In the genomic region with DNA sequence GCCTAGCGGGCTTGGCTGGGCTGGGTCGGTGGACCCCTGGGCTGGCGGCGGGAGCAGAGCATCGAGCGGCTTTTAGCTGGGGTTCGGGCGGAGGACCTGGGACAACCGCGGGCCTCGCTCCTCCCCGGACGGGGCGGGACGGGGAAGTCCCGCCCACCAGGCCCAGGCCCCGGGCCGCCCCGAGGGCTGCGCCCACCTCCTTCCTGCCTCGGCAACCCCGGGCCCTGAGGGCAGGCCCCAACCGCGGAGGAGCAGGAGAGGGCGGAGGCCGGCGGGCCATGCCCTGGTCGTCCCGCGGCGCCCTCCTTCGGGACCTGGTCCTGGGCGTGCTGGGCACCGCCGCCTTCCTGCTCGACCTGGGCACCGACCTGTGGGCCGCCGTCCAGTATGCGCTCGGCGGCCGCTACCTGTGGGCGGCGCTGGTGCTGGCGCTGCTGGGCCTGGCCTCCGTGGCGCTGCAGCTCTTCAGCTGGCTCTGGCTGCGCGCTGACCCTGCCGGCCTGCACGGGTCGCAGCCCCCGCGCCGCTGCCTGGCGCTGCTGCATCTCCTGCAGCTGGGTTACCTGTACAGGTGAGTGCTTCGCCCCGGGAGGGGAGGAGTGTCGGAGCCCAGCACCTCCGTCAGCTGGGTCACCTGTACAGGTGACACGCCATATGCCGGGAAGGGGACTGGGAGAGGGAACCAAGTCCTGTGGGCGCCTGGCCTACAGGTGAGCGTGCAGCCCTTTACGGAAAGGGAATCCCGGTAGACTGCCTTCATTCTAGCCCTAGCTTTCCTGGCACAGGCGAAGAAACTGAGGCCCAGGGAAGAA, we compare ENCODE assay signal across 1 cellular context.
A peak's percentile ranks its signal among the peaks of the same experiment; 100 is the strongest.
TF ChIP-seq lines count a peak whose summit lies in the region.

A gene with protein sequence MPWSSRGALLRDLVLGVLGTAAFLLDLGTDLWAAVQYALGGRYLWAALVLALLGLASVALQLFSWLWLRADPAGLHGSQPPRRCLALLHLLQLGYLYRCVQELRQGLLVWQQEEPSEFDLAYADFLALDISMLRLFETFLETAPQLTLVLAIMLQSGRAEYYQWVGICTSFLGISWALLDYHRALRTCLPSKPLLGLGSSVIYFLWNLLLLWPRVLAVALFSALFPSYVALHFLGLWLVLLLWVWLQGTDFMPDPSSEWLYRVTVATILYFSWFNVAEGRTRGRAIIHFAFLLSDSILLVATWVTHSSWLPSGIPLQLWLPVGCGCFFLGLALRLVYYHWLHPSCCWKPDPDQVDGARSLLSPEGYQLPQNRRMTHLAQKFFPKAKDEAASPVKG (plus strand): TSS at position 182 of the 812 bp plus-strand sequence. CDS start 97 bp downstream, at position 279.

TF ChIP-seq in HepG2, 621 proteins besides CTCF, POLR2A, EP300 and RAD21 (continued from another document and continues in another):
- TF ChIP-seq, protein P1, sequence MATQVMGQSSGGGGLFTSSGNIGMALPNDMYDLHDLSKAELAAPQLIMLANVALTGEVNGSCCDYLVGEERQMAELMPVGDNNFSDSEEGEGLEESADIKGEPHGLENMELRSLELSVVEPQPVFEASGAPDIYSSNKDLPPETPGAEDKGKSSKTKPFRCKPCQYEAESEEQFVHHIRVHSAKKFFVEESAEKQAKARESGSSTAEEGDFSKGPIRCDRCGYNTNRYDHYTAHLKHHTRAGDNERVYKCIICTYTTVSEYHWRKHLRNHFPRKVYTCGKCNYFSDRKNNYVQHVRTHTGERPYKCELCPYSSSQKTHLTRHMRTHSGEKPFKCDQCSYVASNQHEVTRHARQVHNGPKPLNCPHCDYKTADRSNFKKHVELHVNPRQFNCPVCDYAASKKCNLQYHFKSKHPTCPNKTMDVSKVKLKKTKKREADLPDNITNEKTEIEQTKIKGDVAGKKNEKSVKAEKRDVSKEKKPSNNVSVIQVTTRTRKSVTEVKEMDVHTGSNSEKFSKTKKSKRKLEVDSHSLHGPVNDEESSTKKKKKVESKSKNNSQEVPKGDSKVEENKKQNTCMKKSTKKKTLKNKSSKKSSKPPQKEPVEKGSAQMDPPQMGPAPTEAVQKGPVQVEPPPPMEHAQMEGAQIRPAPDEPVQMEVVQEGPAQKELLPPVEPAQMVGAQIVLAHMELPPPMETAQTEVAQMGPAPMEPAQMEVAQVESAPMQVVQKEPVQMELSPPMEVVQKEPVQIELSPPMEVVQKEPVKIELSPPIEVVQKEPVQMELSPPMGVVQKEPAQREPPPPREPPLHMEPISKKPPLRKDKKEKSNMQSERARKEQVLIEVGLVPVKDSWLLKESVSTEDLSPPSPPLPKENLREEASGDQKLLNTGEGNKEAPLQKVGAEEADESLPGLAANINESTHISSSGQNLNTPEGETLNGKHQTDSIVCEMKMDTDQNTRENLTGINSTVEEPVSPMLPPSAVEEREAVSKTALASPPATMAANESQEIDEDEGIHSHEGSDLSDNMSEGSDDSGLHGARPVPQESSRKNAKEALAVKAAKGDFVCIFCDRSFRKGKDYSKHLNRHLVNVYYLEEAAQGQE (IDR thresholded peaks at IDR 0.05; ENCODE audit: borderline replicate concordance in 1 of 2, low read depth in 1 of 2, low read length in 2 of 2), result no peak
- TF ChIP-seq JUN (CRISPR knock-in tag; IDR thresholded peaks at IDR 0.05) (no peak), ZNF343 (CRISPR knock-in tag; IDR thresholded peaks at IDR 0.05) (no peak), FOXP1 (IDR thresholded peaks at IDR 0.05) (no peak), FOXP1 (CRISPR knock-in tag; IDR thresholded peaks at IDR 0.05) (no peak), ZNF7 (CRISPR knock-in tag; IDR thresholded peaks at IDR 0.05) (no peak), ZNF101 (CRISPR knock-in tag; IDR thresholded peaks at IDR 0.05; ENCODE audit: borderline replicate concordance, low read depth) (no peak), ARHGAP35 (CRISPR knock-in tag; IDR thresholded peaks at IDR 0.05; ENCODE audit: borderline replicate concordance) (no peak), BRCA1 (CRISPR knock-in tag; IDR thresholded peaks at IDR 0.05) (no peak), ZNF776 (CRISPR knock-in tag; IDR thresholded peaks at IDR 0.05) (peak; percentile 71; the same call in 1 of the 2 replicates), ARNT2 (CRISPR knock-in tag; IDR thresholded peaks at IDR 0.05; ENCODE audit: low read depth) (peak; percentile 32; the same call in 1 of the 2 replicates), ZNF432 (CRISPR knock-in tag; IDR thresholded peaks at IDR 0.05; ENCODE audit: borderline replicate concordance) (no peak), NPAS2 (CRISPR knock-in tag; IDR thresholded peaks at IDR 0.05; ENCODE audit: borderline replicate concordance) (no peak), PTBP1 (IDR thresholded peaks at IDR 0.05; ENCODE audit: low read depth, low read length, poor library complexity, severe bottlenecking) (no peak), RBM22 (optimal IDR thresholded peaks at IDR 0.05; ENCODE audit: low read length) (no peak), ZMYM4 (CRISPR knock-in tag; IDR thresholded peaks at IDR 0.05) (peak; percentile 59; the same call in 1 of the 2 replicates), ZNF790 (CRISPR knock-in tag; IDR thresholded peaks at IDR 0.05; ENCODE audit: borderline replicate concordance) (no peak), ZNF33B (CRISPR knock-in tag; IDR thresholded peaks at IDR 0.05) (no peak), LCORL (IDR thresholded peaks at IDR 0.05) (no peak), LCORL (CRISPR knock-in tag; IDR thresholded peaks at IDR 0.05) (peak; percentile 49), ZNF792 (CRISPR knock-in tag; IDR thresholded peaks at IDR 0.05) (no peak), GFI1 (CRISPR knock-in tag; IDR thresholded peaks at IDR 0.05; ENCODE audit: borderline replicate concordance) (no peak), ZNF451 (CRISPR knock-in tag; IDR thresholded peaks at IDR 0.05) (no peak), SRSF9 (IDR thresholded peaks at IDR 0.05; ENCODE audit: borderline replicate concordance, insufficient read depth, low read depth, low read length, poor library complexity, severe bottlenecking) (no peak), SMARCE1 (IDR thresholded peaks at IDR 0.05; ENCODE audit: borderline replicate concordance) (no peak), ISL2 (CRISPR knock-in tag; IDR thresholded peaks at IDR 0.05) (no peak), NRL (CRISPR knock-in tag; IDR thresholded peaks at IDR 0.05; ENCODE audit: borderline replicate concordance) (no peak), ZNF550 (CRISPR knock-in tag; IDR thresholded peaks at IDR 0.05; ENCODE audit: borderline replicate concordance) (no peak), RBFOX2 (IDR thresholded peaks at IDR 0.05; ENCODE audit: low read depth, low read length) (peak; percentile 77), MLLT10 (CRISPR knock-in tag; IDR thresholded peaks at IDR 0.05) (no peak), STAT5B (CRISPR knock-in tag; IDR thresholded peaks at IDR 0.05) (no peak), ZFYVE20 (CRISPR knock-in tag; IDR thresholded peaks at IDR 0.05; ENCODE audit: borderline replicate concordance, low read depth) (no peak), ZNF225 (CRISPR knock-in tag; IDR thresholded peaks at IDR 0.05) (no peak)
- TF ChIP-seq, protein P2, sequence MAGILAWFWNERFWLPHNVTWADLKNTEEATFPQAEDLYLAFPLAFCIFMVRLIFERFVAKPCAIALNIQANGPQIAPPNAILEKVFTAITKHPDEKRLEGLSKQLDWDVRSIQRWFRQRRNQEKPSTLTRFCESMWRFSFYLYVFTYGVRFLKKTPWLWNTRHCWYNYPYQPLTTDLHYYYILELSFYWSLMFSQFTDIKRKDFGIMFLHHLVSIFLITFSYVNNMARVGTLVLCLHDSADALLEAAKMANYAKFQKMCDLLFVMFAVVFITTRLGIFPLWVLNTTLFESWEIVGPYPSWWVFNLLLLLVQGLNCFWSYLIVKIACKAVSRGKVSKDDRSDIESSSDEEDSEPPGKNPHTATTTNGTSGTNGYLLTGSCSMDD (CRISPR knock-in tag; IDR thresholded peaks at IDR 0.05), result no peak
- TF ChIP-seq, protein P3, sequence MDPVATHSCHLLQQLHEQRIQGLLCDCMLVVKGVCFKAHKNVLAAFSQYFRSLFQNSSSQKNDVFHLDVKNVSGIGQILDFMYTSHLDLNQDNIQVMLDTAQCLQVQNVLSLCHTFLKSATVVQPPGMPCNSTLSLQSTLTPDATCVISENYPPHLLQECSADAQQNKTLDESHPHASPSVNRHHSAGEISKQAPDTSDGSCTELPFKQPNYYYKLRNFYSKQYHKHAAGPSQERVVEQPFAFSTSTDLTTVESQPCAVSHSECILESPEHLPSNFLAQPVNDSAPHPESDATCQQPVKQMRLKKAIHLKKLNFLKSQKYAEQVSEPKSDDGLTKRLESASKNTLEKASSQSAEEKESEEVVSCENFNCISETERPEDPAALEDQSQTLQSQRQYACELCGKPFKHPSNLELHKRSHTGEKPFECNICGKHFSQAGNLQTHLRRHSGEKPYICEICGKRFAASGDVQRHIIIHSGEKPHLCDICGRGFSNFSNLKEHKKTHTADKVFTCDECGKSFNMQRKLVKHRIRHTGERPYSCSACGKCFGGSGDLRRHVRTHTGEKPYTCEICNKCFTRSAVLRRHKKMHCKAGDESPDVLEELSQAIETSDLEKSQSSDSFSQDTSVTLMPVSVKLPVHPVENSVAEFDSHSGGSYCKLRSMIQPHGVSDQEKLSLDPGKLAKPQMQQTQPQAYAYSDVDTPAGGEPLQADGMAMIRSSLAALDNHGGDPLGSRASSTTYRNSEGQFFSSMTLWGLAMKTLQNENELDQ (CRISPR knock-in tag; IDR thresholded peaks at IDR 0.05; ENCODE audit: borderline replicate concordance), result no peak
- TF ChIP-seq, protein P4, sequence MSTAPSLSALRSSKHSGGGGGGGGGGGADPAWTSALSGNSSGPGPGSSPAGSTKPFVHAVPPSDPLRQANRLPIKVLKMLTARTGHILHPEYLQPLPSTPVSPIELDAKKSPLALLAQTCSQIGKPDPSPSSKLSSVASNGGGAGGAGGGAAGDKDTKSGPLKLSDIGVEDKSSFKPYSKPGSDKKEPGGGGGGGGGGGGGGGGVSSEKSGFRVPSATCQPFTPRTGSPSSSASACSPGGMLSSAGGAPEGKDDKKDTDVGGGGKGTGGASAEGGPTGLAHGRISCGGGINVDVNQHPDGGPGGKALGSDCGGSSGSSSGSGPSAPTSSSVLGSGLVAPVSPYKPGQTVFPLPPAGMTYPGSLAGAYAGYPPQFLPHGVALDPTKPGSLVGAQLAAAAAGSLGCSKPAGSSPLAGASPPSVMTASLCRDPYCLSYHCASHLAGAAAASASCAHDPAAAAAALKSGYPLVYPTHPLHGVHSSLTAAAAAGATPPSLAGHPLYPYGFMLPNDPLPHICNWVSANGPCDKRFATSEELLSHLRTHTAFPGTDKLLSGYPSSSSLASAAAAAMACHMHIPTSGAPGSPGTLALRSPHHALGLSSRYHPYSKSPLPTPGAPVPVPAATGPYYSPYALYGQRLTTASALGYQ (CRISPR knock-in tag; IDR thresholded peaks at IDR 0.05), result no peak
- TF ChIP-seq, protein P5, sequence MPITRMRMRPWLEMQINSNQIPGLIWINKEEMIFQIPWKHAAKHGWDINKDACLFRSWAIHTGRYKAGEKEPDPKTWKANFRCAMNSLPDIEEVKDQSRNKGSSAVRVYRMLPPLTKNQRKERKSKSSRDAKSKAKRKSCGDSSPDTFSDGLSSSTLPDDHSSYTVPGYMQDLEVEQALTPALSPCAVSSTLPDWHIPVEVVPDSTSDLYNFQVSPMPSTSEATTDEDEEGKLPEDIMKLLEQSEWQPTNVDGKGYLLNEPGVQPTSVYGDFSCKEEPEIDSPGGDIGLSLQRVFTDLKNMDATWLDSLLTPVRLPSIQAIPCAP (CRISPR knock-in tag; IDR thresholded peaks at IDR 0.05; ENCODE audit: low read depth), result no peak
- TF ChIP-seq, protein P6, sequence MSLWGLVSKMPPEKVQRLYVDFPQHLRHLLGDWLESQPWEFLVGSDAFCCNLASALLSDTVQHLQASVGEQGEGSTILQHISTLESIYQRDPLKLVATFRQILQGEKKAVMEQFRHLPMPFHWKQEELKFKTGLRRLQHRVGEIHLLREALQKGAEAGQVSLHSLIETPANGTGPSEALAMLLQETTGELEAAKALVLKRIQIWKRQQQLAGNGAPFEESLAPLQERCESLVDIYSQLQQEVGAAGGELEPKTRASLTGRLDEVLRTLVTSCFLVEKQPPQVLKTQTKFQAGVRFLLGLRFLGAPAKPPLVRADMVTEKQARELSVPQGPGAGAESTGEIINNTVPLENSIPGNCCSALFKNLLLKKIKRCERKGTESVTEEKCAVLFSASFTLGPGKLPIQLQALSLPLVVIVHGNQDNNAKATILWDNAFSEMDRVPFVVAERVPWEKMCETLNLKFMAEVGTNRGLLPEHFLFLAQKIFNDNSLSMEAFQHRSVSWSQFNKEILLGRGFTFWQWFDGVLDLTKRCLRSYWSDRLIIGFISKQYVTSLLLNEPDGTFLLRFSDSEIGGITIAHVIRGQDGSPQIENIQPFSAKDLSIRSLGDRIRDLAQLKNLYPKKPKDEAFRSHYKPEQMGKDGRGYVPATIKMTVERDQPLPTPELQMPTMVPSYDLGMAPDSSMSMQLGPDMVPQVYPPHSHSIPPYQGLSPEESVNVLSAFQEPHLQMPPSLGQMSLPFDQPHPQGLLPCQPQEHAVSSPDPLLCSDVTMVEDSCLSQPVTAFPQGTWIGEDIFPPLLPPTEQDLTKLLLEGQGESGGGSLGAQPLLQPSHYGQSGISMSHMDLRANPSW (CRISPR knock-in tag; IDR thresholded peaks at IDR 0.05; ENCODE audit: borderline replicate concordance), result no peak
- TF ChIP-seq, protein P7, sequence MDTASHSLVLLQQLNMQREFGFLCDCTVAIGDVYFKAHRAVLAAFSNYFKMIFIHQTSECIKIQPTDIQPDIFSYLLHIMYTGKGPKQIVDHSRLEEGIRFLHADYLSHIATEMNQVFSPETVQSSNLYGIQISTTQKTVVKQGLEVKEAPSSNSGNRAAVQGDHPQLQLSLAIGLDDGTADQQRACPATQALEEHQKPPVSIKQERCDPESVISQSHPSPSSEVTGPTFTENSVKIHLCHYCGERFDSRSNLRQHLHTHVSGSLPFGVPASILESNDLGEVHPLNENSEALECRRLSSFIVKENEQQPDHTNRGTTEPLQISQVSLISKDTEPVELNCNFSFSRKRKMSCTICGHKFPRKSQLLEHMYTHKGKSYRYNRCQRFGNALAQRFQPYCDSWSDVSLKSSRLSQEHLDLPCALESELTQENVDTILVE (CRISPR knock-in tag; IDR thresholded peaks at IDR 0.05), result no peak
- TF ChIP-seq, protein P8, sequence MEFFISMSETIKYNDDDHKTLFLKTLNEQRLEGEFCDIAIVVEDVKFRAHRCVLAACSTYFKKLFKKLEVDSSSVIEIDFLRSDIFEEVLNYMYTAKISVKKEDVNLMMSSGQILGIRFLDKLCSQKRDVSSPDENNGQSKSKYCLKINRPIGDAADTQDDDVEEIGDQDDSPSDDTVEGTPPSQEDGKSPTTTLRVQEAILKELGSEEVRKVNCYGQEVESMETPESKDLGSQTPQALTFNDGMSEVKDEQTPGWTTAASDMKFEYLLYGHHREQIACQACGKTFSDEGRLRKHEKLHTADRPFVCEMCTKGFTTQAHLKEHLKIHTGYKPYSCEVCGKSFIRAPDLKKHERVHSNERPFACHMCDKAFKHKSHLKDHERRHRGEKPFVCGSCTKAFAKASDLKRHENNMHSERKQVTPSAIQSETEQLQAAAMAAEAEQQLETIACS (CRISPR knock-in tag; IDR thresholded peaks at IDR 0.05), result no peak
- TF ChIP-seq, protein P9, sequence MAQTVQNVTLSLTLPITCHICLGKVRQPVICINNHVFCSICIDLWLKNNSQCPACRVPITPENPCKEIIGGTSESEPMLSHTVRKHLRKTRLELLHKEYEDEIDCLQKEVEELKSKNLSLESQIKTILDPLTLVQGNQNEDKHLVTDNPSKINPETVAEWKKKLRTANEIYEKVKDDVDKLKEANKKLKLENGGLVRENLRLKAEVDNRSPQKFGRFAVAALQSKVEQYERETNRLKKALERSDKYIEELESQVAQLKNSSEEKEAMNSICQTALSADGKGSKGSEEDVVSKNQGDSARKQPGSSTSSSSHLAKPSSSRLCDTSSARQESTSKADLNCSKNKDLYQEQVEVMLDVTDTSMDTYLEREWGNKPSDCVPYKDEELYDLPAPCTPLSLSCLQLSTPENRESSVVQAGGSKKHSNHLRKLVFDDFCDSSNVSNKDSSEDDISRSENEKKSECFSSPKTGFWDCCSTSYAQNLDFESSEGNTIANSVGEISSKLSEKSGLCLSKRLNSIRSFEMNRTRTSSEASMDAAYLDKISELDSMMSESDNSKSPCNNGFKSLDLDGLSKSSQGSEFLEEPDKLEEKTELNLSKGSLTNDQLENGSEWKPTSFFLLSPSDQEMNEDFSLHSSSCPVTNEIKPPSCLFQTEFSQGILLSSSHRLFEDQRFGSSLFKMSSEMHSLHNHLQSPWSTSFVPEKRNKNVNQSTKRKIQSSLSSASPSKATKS (CRISPR knock-in tag; IDR thresholded peaks at IDR 0.05), result no peak
